Comparison of ENCODE assay signal across 16 cellular contexts in genomic region chr17:7002288-7003047, GRCh38. TPM values are rescaled to one million over a fixed set of nuclear protein-coding genes. Genes with fewer than 3 reads are reported as not detected.
A peak's percentile ranks its signal among the peaks of the same experiment; 100 is the strongest.
DNase-seq lines count a peak whose midpoint lies in the region; ATAC-seq and TF ChIP-seq lines count a peak whose summit lies in the region.
"Had no signal": no experiment of that assay in that cellular context is flagged by ENCODE, and none has a peak within 500 bp of the region (broad histone marks: within the 10 kb centered on the region; RNA-seq: fewer than 3 reads in every experiment).

No MANE protein-coding gene starts in this region.

- H3K27me3 ChIP-seq in PC-9 (ENCODE audit: insufficient read depth, low read depth): no peaks in the 10 kb centered on the region

- ATAC-seq in natural killer cell (no peak), T-helper 17 cell (no peak), mucosa of descending colon (peak; percentile 61)
- ATAC-seq in natural killer cell treated with Interleukin-12 subunit alpha and Interleukin-12 subunit beta and Interleukin-15 and Interleukin-18, amount 100 ng/mL, for 72 hours: no peak

- H2AFZ ChIP-seq in PC-9: no peak overlapping the region
- H2AFZ ChIP-seq: GM23248 had no signal

- H3K27me3 Mint-ChIP-seq in natural killer cell (ENCODE audit: low read depth in 2 of 2) (no peaks in the 10 kb centered on the region), T-helper 17 cell (no peaks in the 10 kb centered on the region)
- no peaks in the 10 kb centered on the region for H3K27me3 Mint-ChIP-seq in natural killer cell treated with Interleukin-12 subunit alpha and Interleukin-12 subunit beta and Interleukin-15 and Interleukin-18, amount 100 ng/mL, for 72 hours
- H3K27me3 Mint-ChIP-seq: B cell; CD4-positive, alpha-beta memory T cell; IgD-negative memory B cell had no signal

- no peak for DNase-seq in natural killer cell
- DNase-seq in natural killer cell treated with Interleukin-12 subunit alpha and Interleukin-12 subunit beta and Interleukin-15 and Interleukin-18, amount 100 ng/mL, for 72 hours (ENCODE audit: low spot score): no peak
- DNase-seq in T-helper 17 cell: no peak
- no peak for DNase-seq in mucosa of descending colon
- no peak for DNase-seq in NCI-H128 (lab: John Stamatoyannopoulos, UW; ENCODE audit: unreplicated experiment)
- DNase-seq in NCI-H345 treated with DMSO at 0.1 percent for 48 hours (lab: John Stamatoyannopoulos, UW; ENCODE audit: unreplicated experiment): no peak
- no peak for DNase-seq in PC-9
- DNase-seq: C1 segment of cervical spinal cord, Caco-2, GDM1 had no signal

- H3K4me3 ChIP-seq in mucosa of descending colon: no peak overlapping the region
- H3K4me3 ChIP-seq in PC-9: no peak overlapping the region
- H3K4me3 ChIP-seq: GM23248 had no signal

- H3K27ac ChIP-seq in PC-9: no peak overlapping the region
- H3K27ac ChIP-seq: GM23248, HL-60 had no signal

- peaks cover 27 to 32% of the 10 kb centered on the region in 2 donors for H3K4me1 Mint-ChIP-seq in natural killer cell
- H3K4me1 Mint-ChIP-seq in natural killer cell treated with Interleukin-12 subunit alpha and Interleukin-12 subunit beta and Interleukin-15 and Interleukin-18, amount 100 ng/mL, for 72 hours (ENCODE audit: low read depth in 2 of 2): peaks cover 24 to 25% of the 10 kb centered on the region in 2 donors
- peaks cover 35% of the 10 kb centered on the region for H3K4me1 Mint-ChIP-seq in T-helper 17 cell

- H3K27ac Mint-ChIP-seq in natural killer cell (peak overlapping the region; percentile 24 to 53), T-helper 17 cell (peak overlapping the region; percentile 90)
- H3K27ac Mint-ChIP-seq in natural killer cell treated with Interleukin-12 subunit alpha and Interleukin-12 subunit beta and Interleukin-15 and Interleukin-18, amount 100 ng/mL, for 72 hours: peak overlapping the region in 1 of 2 donors; percentile 24
- H3K27ac Mint-ChIP-seq: B cell, IgD-negative memory B cell had no signal

- H3F3A ChIP-seq in PC-9 (ENCODE audit: insufficient read depth, low read depth): peaks cover 17% of the 10 kb centered on the region

- H3K4me1 ChIP-seq in mucosa of descending colon (ENCODE audit: low read depth): no peaks in the 10 kb centered on the region
- H3K4me1 ChIP-seq in PC-9 (replicated peaks; ENCODE audit: insufficient read depth): no peaks in the 10 kb centered on the region
- H3K4me1 ChIP-seq: Caco-2 had no signal

- H3K4me3 Mint-ChIP-seq in natural killer cell (no peak overlapping the region), T-helper 17 cell (no peak overlapping the region)
- H3K4me3 Mint-ChIP-seq in natural killer cell treated with Interleukin-12 subunit alpha and Interleukin-12 subunit beta and Interleukin-15 and Interleukin-18, amount 100 ng/mL, for 72 hours: no peak overlapping the region
- H3K4me3 Mint-ChIP-seq: B cell; CD4-positive, alpha-beta memory T cell; IgD-negative memory B cell had no signal

- no peak overlapping the region for H3K4me2 ChIP-seq in PC-9

- H3K79me2 ChIP-seq in PC-9 (ENCODE audit: low read depth): peaks cover 15% of the 10 kb centered on the region

- TF ChIP-seq CTCF in natural killer cell (IDR thresholded peaks at IDR 0.05) (no peak), mucosa of descending colon (IDR thresholded peaks at IDR 0.05) (no peak), PC-9 (conservative IDR thresholded peaks at IDR 0.05) (no peak)

- no peaks in the 10 kb centered on the region for H3K36me3 ChIP-seq in mucosa of descending colon (ENCODE audit: low read depth)
- peaks cover 29% of the 10 kb centered on the region for H3K36me3 ChIP-seq in PC-9 (ENCODE audit: low read depth)

- H4K20me1 ChIP-seq in PC-9 (ENCODE audit: insufficient read depth): peaks cover 24% of the 10 kb centered on the region

- CTCF ChIA-PET in PC-9 (lab: Charles Lee): interaction anchor here (0.6 kb wide), 1 partner anchor 48 kb away, joined by 4 read pairs; no protein-coding TSS in a partner anchor

- POLR2A ChIA-PET in PC-9 (lab: Charles Lee; ENCODE audit: unreplicated experiment): no interaction called here

- peaks cover 14% of the 10 kb centered on the region for H3K36me3 Mint-ChIP-seq in natural killer cell
- H3K36me3 Mint-ChIP-seq in natural killer cell treated with Interleukin-12 subunit alpha and Interleukin-12 subunit beta and Interleukin-15 and Interleukin-18, amount 100 ng/mL, for 72 hours: peaks cover 26% of the 10 kb centered on the region
- peaks cover 20% of the 10 kb centered on the region for H3K36me3 Mint-ChIP-seq in T-helper 17 cell (ENCODE audit: low read depth)

- no TSS peak for BruUV-seq in PC-9 (replicated peaks; lab: Mats Ljungman, UMichigan)

- no peaks in the 10 kb centered on the region for H3K9me2 ChIP-seq in PC-9 (ENCODE audit: insufficient read depth)

- intact Hi-C loops in natural killer cell (cut with micrococcal nuclease) (loop anchor here (10.0 kb wide), 1 partner anchor 528 kb away; no protein-coding TSS in a partner anchor), mucosa of descending colon (cut with DNase I, micrococcal nuclease) (loop anchor here in 1 of 2 donors (5.0 kb wide), 1 partner anchor 90 kb away; no protein-coding TSS in a partner anchor), PC-9 (cut with micrococcal nuclease; ENCODE audit: unreplicated experiment) (no loop called here)

- H3K9me3 Mint-ChIP-seq in natural killer cell: no peaks in the 10 kb centered on the region
- H3K9me3 Mint-ChIP-seq in natural killer cell treated with Interleukin-12 subunit alpha and Interleukin-12 subunit beta and Interleukin-15 and Interleukin-18, amount 100 ng/mL, for 72 hours: no peaks in the 10 kb centered on the region
- H3K9me3 Mint-ChIP-seq: IgD-negative memory B cell had no signal

- H3K9me3 ChIP-seq in T-helper 17 cell (ENCODE audit: control insufficient read depth, low read length, poor library complexity, severe bottlenecking) (no peaks in the 10 kb centered on the region), mucosa of descending colon (no peaks in the 10 kb centered on the region), PC-9 (ENCODE audit: insufficient read depth, low read depth) (no peaks in the 10 kb centered on the region)
- H3K9me3 ChIP-seq: Caco-2 had no signal

RNA-seq across cellular contexts. Expression of gene ALOX12, which starts 6.6 kb away (rescaled TPM):
- total RNA-seq in natural killer cell (1 to 10 TPM in 2 of 3 donors, under 1 TPM in 1; 0.77 to 2.4 (median 1.3) TPM), T-helper 17 cell (10 to 100 TPM in 1 of 2 donors, 1 to 10 TPM in 1; 1.2 to 32.0 TPM), mucosa of descending colon (under 1 TPM in 2 of 3 donors, not detected in 1; 0.25 to 0.26 TPM), PC-9 (2021) (not detected in 2 replicates)
- not detected for total RNA-seq in natural killer cell treated with Interleukin-12 subunit alpha and Interleukin-12 subunit beta and Interleukin-15 and Interleukin-18, amount 100 ng/mL, for 72 hours
- total RNA-seq: A172; B cell; Caco-2; CD4-positive, alpha-beta memory T cell; GM23248 had no signal

RNA-seq across cellular contexts. Expression of gene RNASEK, which starts 10.0 kb away (rescaled TPM):
- total RNA-seq in natural killer cell (100 to 1,000 TPM; 151 to 165 (median 159) TPM), T-helper 17 cell (100 to 1,000 TPM; 141 to 150 TPM), mucosa of descending colon (100 to 1,000 TPM; 169 to 201 (median 185) TPM), PC-9 (2021) (196 and 301 TPM in 2 replicates)
- 100 to 1,000 TPM; 206 to 224 TPM for total RNA-seq in natural killer cell treated with Interleukin-12 subunit alpha and Interleukin-12 subunit beta and Interleukin-15 and Interleukin-18, amount 100 ng/mL, for 72 hours

RNA-seq across cellular contexts. Expression of gene BCL6B, which starts 20.4 kb away (rescaled TPM):
- total RNA-seq in natural killer cell: under 1 TPM in 2 of 3 donors, not detected in 1; 0.49 to 0.84 TPM
- total RNA-seq in natural killer cell treated with Interleukin-12 subunit alpha and Interleukin-12 subunit beta and Interleukin-15 and Interleukin-18, amount 100 ng/mL, for 72 hours: 1 to 10 TPM in 1 of 2 donors, under 1 TPM in 1; 0.73 to 1.1 TPM
- total RNA-seq in T-helper 17 cell: under 1 TPM in 1 of 2 donors, not detected in 1; 0.17 TPM
- 1 to 10 TPM; 2.5 to 9.2 (median 2.8) TPM for total RNA-seq in mucosa of descending colon
- 0.28 and 0.48 TPM in 2 replicates for total RNA-seq in PC-9 (2021)
- total RNA-seq: Caco-2; CD4-positive, alpha-beta memory T cell; GM23248 had no signal

RNA-seq across cellular contexts. Expression of gene SLC16A13, which starts 33.3 kb away (rescaled TPM):
- total RNA-seq in natural killer cell (1 to 10 TPM; 4.8 to 7.0 (median 6.0) TPM), T-helper 17 cell (1 to 10 TPM; 3.3 to 4.6 TPM), mucosa of descending colon (1 to 10 TPM; 3.8 to 7.3 (median 6.6) TPM), PC-9 (2021) (33.4 and 40.6 TPM in 2 replicates)
- total RNA-seq in natural killer cell treated with Interleukin-12 subunit alpha and Interleukin-12 subunit beta and Interleukin-15 and Interleukin-18, amount 100 ng/mL, for 72 hours: 10 to 100 TPM; 11.7 to 19.1 TPM
- total RNA-seq: GM23248 had no signal

RNA-seq across cellular contexts. Expression of gene SLC16A11, which starts 41.4 kb away (rescaled TPM):
- total RNA-seq in natural killer cell: 1 to 10 TPM; 1.2 to 2.5 (median 1.6) TPM
- 1 to 10 TPM; 1.2 to 1.7 TPM for total RNA-seq in natural killer cell treated with Interleukin-12 subunit alpha and Interleukin-12 subunit beta and Interleukin-15 and Interleukin-18, amount 100 ng/mL, for 72 hours
- total RNA-seq in T-helper 17 cell: under 1 TPM in 1 of 2 donors, not detected in 1; 0.40 TPM
- total RNA-seq in mucosa of descending colon: 1 to 10 TPM in 2 of 3 donors, under 1 TPM in 1; 0.55 to 1.7 (median 1.3) TPM
- total RNA-seq in PC-9 (2021): not detected in 2 replicates
- total RNA-seq: A172, GM23248 had no signal
